In the genomic region with DNA sequence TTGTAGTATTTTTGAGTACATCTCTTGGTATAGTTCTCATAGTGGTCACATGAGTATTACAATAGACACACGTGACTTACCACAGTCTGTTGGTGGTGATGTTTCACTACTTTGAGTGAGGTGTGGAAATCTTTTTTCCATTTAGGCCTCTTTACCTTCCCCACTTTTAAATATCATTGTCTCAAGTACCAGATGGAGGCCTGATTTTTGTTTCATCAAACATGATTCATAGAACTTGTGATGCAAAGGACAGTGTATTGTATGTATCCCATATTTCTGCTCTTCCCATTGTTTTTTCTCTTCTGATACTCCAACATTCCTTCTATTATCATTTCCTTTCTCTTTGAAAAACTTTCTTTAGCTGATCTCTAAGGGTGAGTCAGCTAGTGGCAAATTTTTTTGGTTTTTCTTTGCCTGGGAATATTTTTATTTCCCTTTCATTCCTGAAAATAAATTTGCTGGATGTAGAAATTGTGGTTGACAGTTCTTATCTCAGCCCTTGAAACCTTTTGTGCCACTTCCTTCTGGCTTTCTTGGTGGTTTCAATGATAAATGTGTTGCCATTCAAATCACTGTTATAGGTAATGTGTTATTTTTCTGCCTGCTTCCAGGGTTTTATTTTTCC, we compare ENCODE assay signal across 1 cellular context.
TF ChIP-seq lines count a peak whose summit lies in the region.

No MANE protein-coding gene starts in this region.

TF ChIP-seq in GM12878, 131 proteins besides CTCF, POLR2A, EP300 and RAD21:
- TF ChIP-seq MTA2 (IDR thresholded peaks at IDR 0.05; ENCODE audit: low read depth) = no peak
- TF ChIP-seq BHLHE40 (IDR thresholded peaks at IDR 0.05; ENCODE audit: borderline replicate concordance in 1 of 2, low read depth in 2 of 2, low read length in 1 of 2) = peak in 1 of 2 experiments; percentile 10; a peak in 1 of 4 replicates
- peak; percentile 60; the same call in 1 of the 2 replicates for TF ChIP-seq RAD51 (IDR thresholded peaks at IDR 0.05)
- TF ChIP-seq DPF2 (IDR thresholded peaks at IDR 0.05) = no peak
- TF ChIP-seq KLF5 (IDR thresholded peaks at IDR 0.05; ENCODE audit: partially characterized antibody) = no peak
- no peak for TF ChIP-seq NFXL1 (IDR thresholded peaks at IDR 0.05; ENCODE audit: borderline replicate concordance)
- TF ChIP-seq HDGF (IDR thresholded peaks at IDR 0.05) = no peak
TF ChIP-seq in GM12878: peak in this region for 2.
